ENCODE assay signal across 9 cellular contexts in genomic region chr22:29503811-29504372, GRCh38. TPM values are rescaled to one million over a fixed set of nuclear protein-coding genes. Genes with fewer than 3 reads are reported as not detected.
DNase-seq lines count a peak whose midpoint lies in the region; ATAC-seq and TF ChIP-seq lines count a peak whose summit lies in the region.
"Had no signal": no experiment of that assay in that cellular context is flagged by ENCODE, and none has a peak within 500 bp of the region (broad histone marks: within the 10 kb centered on the region; RNA-seq: fewer than 3 reads in every experiment).

No MANE protein-coding gene starts in this region.

- H3K4me3 ChIP-seq in BE2C (ENCODE audit: low read depth, low read length) (no peak overlapping the region), NB4 (ENCODE audit: low read depth, low read length) (no peak overlapping the region), right lobe of liver (no peak overlapping the region)

- WGBS in right lobe of liver (ENCODE audit: insufficient coverage, low coverage, low lambda C conversion rate, missing lambda C conversion rate) = 53% methylated on average over 7 of the region's 7 CpGs

- DNase-seq in BE2C = peak; percentile 59
- DNase-seq in NB4 (ENCODE audit: low read depth) = peak; percentile 25
- DNase-seq in chondrocyte (ENCODE audit: low spot score) = no peak
- DNase-seq in right lobe of liver = peak in 2 of 3 donors; percentile 37 to 53
- no peak for DNase-seq in islet precursor cell
- no peak for DNase-seq in NCI-H1930 (lab: John Stamatoyannopoulos, UW)
- no peak for DNase-seq in SIG-M5 (lab: John Stamatoyannopoulos, UW)
- DNase-seq: activated naive CD4-positive, alpha-beta T cell had no signal

- ATAC-seq in right lobe of liver (peak; percentile 55 to 62 (median 56)), GM21737 (IDR thresholded peaks at IDR 0.05; ENCODE audit: unreplicated experiment) (no peak)

- H3K4me1 Mint-ChIP-seq in chondrocyte (ENCODE audit: low read depth) = peaks cover 16% of the 10 kb centered on the region

- no peak overlapping the region for H3K4me3 Mint-ChIP-seq in chondrocyte (ENCODE audit: unreplicated experiment)

- intact Hi-C loops in right lobe of liver (cut with DNase I) = no loop called here

- H3K36me3 Mint-ChIP-seq in chondrocyte (ENCODE audit: low read depth) = peaks cover 24% of the 10 kb centered on the region

- peak overlapping the region; percentile 90 for H3K27ac Mint-ChIP-seq in chondrocyte (ENCODE audit: unreplicated experiment)

- H3K36me3 ChIP-seq in BE2C (peaks cover 21% of the 10 kb centered on the region), right lobe of liver (peaks cover 0 to 15% (median 7%) of the 10 kb centered on the region in 4 donors)

- no peak overlapping the region for H3K27ac ChIP-seq in right lobe of liver

- H3K27me3 Mint-ChIP-seq in chondrocyte (ENCODE audit: low read depth) = no peaks in the 10 kb centered on the region

- no peak for TF ChIP-seq POLR2A in NB4 (IDR thresholded peaks at IDR 0.05; ENCODE audit: extremely low read depth, insufficient read length)
- no peak for TF ChIP-seq POLR2A in right lobe of liver (IDR thresholded peaks at IDR 0.05)

- TF ChIP-seq CTCF in BE2C (IDR thresholded peaks at IDR 0.05; ENCODE audit: low read depth, low read length) (no peak), NB4 (IDR thresholded peaks at IDR 0.05; ENCODE audit: low read depth, low read length) (no peak), chondrocyte (IDR thresholded peaks at IDR 0.05) (no peak), right lobe of liver (IDR thresholded peaks at IDR 0.05) (no peak)

- H3K27me3 ChIP-seq in BE2C (no peaks in the 10 kb centered on the region), right lobe of liver (no peaks in the 10 kb centered on the region)

- H3K4me1 ChIP-seq in BE2C = peaks cover 7% of the 10 kb centered on the region
- peaks cover 0 to 17% (median 7%) of the 10 kb centered on the region in 4 donors for H3K4me1 ChIP-seq in right lobe of liver

- no peaks in the 10 kb centered on the region for H3K9me3 ChIP-seq in BE2C
- H3K9me3 ChIP-seq in right lobe of liver = no peaks in the 10 kb centered on the region

- H3K9me3 Mint-ChIP-seq in chondrocyte (ENCODE audit: low read depth) = no peaks in the 10 kb centered on the region

RNA-seq across cellular contexts. Expression of gene NEFH, which starts 23.9 kb away (rescaled TPM):
- 119 TPM for polyA plus RNA-seq in BE2C (2012; ENCODE audit: insufficient read depth, insufficient read length, low read depth)
- total RNA-seq in chondrocyte (2.8 to 3.5 TPM (median 2.9 TPM) in 3 replicates), right lobe of liver (under 1 TPM in 5 of 6 experiments, not detected in 1; 0.06 to 0.40 (median 0.09) TPM)

RNA-seq across cellular contexts. Expression of gene THOC5, which starts 49.7 kb away (rescaled TPM):
- 56.3 TPM for polyA plus RNA-seq in BE2C (2012; ENCODE audit: insufficient read depth, insufficient read length, low read depth)
- total RNA-seq in chondrocyte (40.0 to 45.1 TPM (median 42.9 TPM) in 3 replicates), right lobe of liver (10 to 100 TPM; 11.9 to 17.4 (median 14.1) TPM)

Comparison
In these comparisons a context has a peak if more than half of its experiments do, and no peak if none do; other contexts are left out.
1. DNase-seq: peak in BE2C (single experiment), NB4 (single experiment) and right lobe of liver (2 of 3); none in chondrocyte (single experiment), islet precursor cell (single experiment), NCI-H1930 (0 of 2) and SIG-M5 (single experiment).